In the genomic region with DNA sequence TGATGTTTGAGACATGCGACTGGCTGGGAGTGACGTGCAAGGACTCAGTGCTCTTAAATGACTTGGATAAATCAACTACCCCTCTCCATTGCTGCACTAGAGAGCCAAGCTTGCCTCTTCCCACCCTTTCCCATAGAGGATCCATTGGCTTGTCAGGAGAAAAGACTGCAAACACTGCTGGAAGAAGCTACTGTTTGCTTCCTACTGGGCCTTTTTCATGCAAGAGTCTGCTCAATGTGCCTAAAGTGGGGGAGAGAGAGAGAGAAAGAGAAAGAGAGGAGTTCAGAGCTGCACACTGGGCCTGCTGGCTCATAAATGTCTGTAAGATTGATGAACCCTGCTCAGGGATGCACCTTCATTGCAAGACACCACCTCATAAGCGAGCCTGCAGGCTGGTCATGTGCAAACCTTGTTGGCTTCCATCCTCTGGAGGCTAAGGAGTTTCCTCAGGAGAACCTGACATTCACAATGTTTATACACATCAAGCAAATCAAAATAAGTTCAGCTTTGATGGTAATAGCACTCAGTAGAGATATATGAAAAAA, we compare ENCODE assay signal across 20 cellular contexts.
"Had no signal": no experiment of that assay in that cellular context is flagged by ENCODE, and none has a peak within 500 bp of the region (broad histone marks: within the 10 kb centered on the region; RNA-seq: fewer than 3 reads in every experiment).

No MANE protein-coding gene starts in this region.

- H3K4me1 ChIP-seq: body of pancreas, uterus had no signal

- H3K27me3 ChIP-seq: body of pancreas, pancreas, thyroid gland, uterus had no signal

- H3K4me1 Mint-ChIP-seq: stimulated activated memory B cell treated with anti-CD40 and anti-IgM and Interleukin-4, amounts not matched to agents 10 μg/mL and 1 μg/mL and 100 μg/mL, for 72 hours; T-helper 17 cell had no signal

- H3K27me3 Mint-ChIP-seq: activated B cell treated with CpG ODN at 0.5 μM for 24 hours; activated CD8-positive, alpha-beta T cell treated with anti-CD3 and anti-CD28 coated beads for 36 hours; stimulated activated memory B cell treated with anti-CD40 and anti-IgM and Interleukin-4, amounts not matched to agents 10 μg/mL and 1 μg/mL and 100 μg/mL, for 72 hours; T-helper 17 cell had no signal

- H3K4me3 ChIP-seq: body of pancreas, coronary artery, lung, pancreas, thyroid gland, uterus had no signal

- H3K36me3 ChIP-seq: pancreas, thyroid gland, uterus had no signal

- H3K9me3 Mint-ChIP-seq: activated B cell treated with CpG ODN at 0.5 μM for 24 hours; activated naive CD4-positive, alpha-beta T cell treated with anti-CD3 and anti-CD28 coated beads, Interleukin-2, amount 50 U/mL, for 72 hours; stimulated activated memory B cell treated with anti-CD40 and anti-IgM and Interleukin-4, amounts not matched to agents 10 μg/mL and 1 μg/mL and 100 μg/mL, for 72 hours had no signal

- FAIRE-seq: pancreas had no signal

- H3K9me3 ChIP-seq: body of pancreas, pancreas, thyroid gland, uterus had no signal

- H3K27ac Mint-ChIP-seq: activated B cell treated with CpG ODN at 0.5 μM for 24 hours; activated CD8-positive, alpha-beta T cell treated with anti-CD3 and anti-CD28 coated beads for 36 hours; T-helper 17 cell had no signal

- H3K36me3 Mint-ChIP-seq: activated naive CD4-positive, alpha-beta T cell treated with anti-CD3 and anti-CD28 coated beads, Interleukin-2, amount 50 U/mL, for 72 hours; mesothelial cell of epicardium; stimulated activated memory B cell treated with anti-CD40 and anti-IgM and Interleukin-4, amounts not matched to agents 10 μg/mL and 1 μg/mL and 100 μg/mL, for 72 hours had no signal

- H3K27ac ChIP-seq: body of pancreas, coronary artery, pancreas had no signal

- H3K4me3 Mint-ChIP-seq: activated B cell treated with CpG ODN at 0.5 μM for 24 hours; activated CD8-positive, alpha-beta T cell treated with anti-CD3 and anti-CD28 coated beads for 36 hours; mesothelial cell of epicardium; stimulated activated memory B cell treated with anti-CD40 and anti-IgM and Interleukin-4, amounts not matched to agents 10 μg/mL and 1 μg/mL and 100 μg/mL, for 72 hours; T-helper 17 cell had no signal

- DNase-seq: activated B cell treated with CpG ODN at 0.5 μM for 24 hours; activated CD4-positive, alpha-beta T cell treated with anti-CD3 and anti-CD28 coated beads for 48 hours; activated CD8-positive, alpha-beta T cell treated with anti-CD3 and anti-CD28 coated beads for 36 hours; activated effector memory CD4-positive, alpha-beta T cell treated with anti-CD3 and anti-CD28 coated beads, Interleukin-2, amount 50 U/mL, for 16 hours; activated T-cell treated with anti-CD3 and anti-CD28 coated beads, Interleukin-2, amount 50 U/mL, for 48 hours; central memory CD4-positive, alpha-beta T cell; effector memory CD4-positive, alpha-beta T cell; foreskin fibroblast; pancreas; stimulated activated CD4-positive, alpha-beta T cell treated with anti-CD3 and anti-CD28 coated beads, Interleukin-12 subunit alpha, Interleukin-12 subunit beta, amount 100 ng/mL, for 4 hours; stimulated activated CD4-positive, alpha-beta T cell treated with anti-CD3 and anti-CD28 coated beads, Interleukin-2, amount 100 ng/mL, for 24 hours; T-helper 17 cell had no signal
